8 cellular contexts compared by ENCODE assay signal in genomic region chr1:72283204-72284083, GRCh38. TPM values are rescaled to one million over a fixed set of nuclear protein-coding genes. Genes with fewer than 3 reads are reported as not detected.
DNase-seq lines count a peak whose midpoint lies in the region; ATAC-seq and TF ChIP-seq lines count a peak whose summit lies in the region.

No MANE protein-coding gene starts in this region.

- H3K4me3 Mint-ChIP-seq in T-helper 17 cell: no peak overlapping the region
- no peak overlapping the region for H3K4me3 Mint-ChIP-seq in stimulated activated memory B cell treated with anti-CD40 and anti-IgM and Interleukin-4, amounts not matched to agents 10 μg/mL and 1 μg/mL and 100 μg/mL, for 72 hours

- DNase-seq in DMS153 treated with DMSO at 0.1 percent for 48 hours (lab: John Stamatoyannopoulos, UW; ENCODE audit: unreplicated experiment) (peak; percentile 70), H7 (peak; percentile 54), NCI-H146 (lab: John Stamatoyannopoulos, UW) (peak; percentile 94), T-helper 17 cell (peak in 1 of 3 donors; percentile 8)
- DNase-seq in effector memory CD4-positive, alpha-beta T cell: peak in 1 of 3 donors; percentile 1

- H3K4me1 Mint-ChIP-seq in T-helper 17 cell: peaks cover 15% of the 10 kb centered on the region
- peaks cover 15% of the 10 kb centered on the region for H3K4me1 Mint-ChIP-seq in stimulated activated memory B cell treated with anti-CD40 and anti-IgM and Interleukin-4, amounts not matched to agents 10 μg/mL and 1 μg/mL and 100 μg/mL, for 72 hours

- no peak overlapping the region for H3K9ac ChIP-seq in liver (ENCODE audit: low read depth in 1 of 2, low read length in 2 of 2)

- no peaks in the 10 kb centered on the region for H3K9me3 ChIP-seq in T-helper 17 cell (ENCODE audit: control insufficient read depth, low read length, poor library complexity, severe bottlenecking)
- H3K9me3 ChIP-seq in effector memory CD4-positive, alpha-beta T cell (ENCODE audit: control insufficient read depth, low read length): no peaks in the 10 kb centered on the region
- H3K9me3 ChIP-seq in liver (ENCODE audit: control insufficient read depth in 4 of 4, low read length in 3 of 4): no peaks in the 10 kb centered on the region

- peaks cover 3% of the 10 kb centered on the region for H3K36me3 Mint-ChIP-seq in T-helper 17 cell (ENCODE audit: low read depth)
- H3K36me3 Mint-ChIP-seq in stimulated activated memory B cell treated with anti-CD40 and anti-IgM and Interleukin-4, amounts not matched to agents 10 μg/mL and 1 μg/mL and 100 μg/mL, for 72 hours: no peaks in the 10 kb centered on the region

- WGBS in liver: 2% methylated on average over 59 of the region's 59 CpGs

- no peak overlapping the region for H3K27ac ChIP-seq in effector memory CD4-positive, alpha-beta T cell (ENCODE audit: insufficient read depth, low read length, poor library complexity, severe bottlenecking)
- H3K27ac ChIP-seq in liver (ENCODE audit: low read depth in 1 of 2, low read length in 2 of 2): peak overlapping the region; percentile 28 to 73

- TF ChIP-seq RAD21 in liver (IDR thresholded peaks at IDR 0.05): no peak

- ATAC-seq in T-helper 17 cell (peak; percentile 52), HG02970 (IDR thresholded peaks at IDR 0.05; ENCODE audit: low FRiP score, unreplicated experiment) (no peak)
- ATAC-seq in stimulated activated memory B cell treated with anti-CD40 and anti-IgM and Interleukin-4, amounts not matched to agents 10 μg/mL and 1 μg/mL and 100 μg/mL, for 72 hours: peak; percentile 51

- no peaks in the 10 kb centered on the region for H3K4me1 ChIP-seq in effector memory CD4-positive, alpha-beta T cell (ENCODE audit: control insufficient read depth, insufficient read depth, low read length, poor library complexity, severe bottlenecking)
- peaks cover 4 to 21% (median 19%) of the 10 kb centered on the region in 4 donors for H3K4me1 ChIP-seq in liver (ENCODE audit: control insufficient read depth in 4 of 4, insufficient read depth in 4 of 4, low read length in 3 of 4)

- no peaks in the 10 kb centered on the region for H3K9me3 Mint-ChIP-seq in stimulated activated memory B cell treated with anti-CD40 and anti-IgM and Interleukin-4, amounts not matched to agents 10 μg/mL and 1 μg/mL and 100 μg/mL, for 72 hours

- peak overlapping the region; percentile 78 for H3K4me3 ChIP-seq in H7 (ENCODE audit: insufficient read depth, low read depth, low read length)
- peak overlapping the region; percentile 69 for H3K4me3 ChIP-seq in effector memory CD4-positive, alpha-beta T cell (ENCODE audit: insufficient read depth, low read depth, low read length, poor library complexity, severe bottlenecking)
- H3K4me3 ChIP-seq in liver (ENCODE audit: low read depth in 1 of 3, low read length in 3 of 3): peak overlapping the region; percentile 57 to 61 (median 59)

- H3K27me3 Mint-ChIP-seq in T-helper 17 cell: peaks cover 5% of the 10 kb centered on the region
- peaks cover 12% of the 10 kb centered on the region for H3K27me3 Mint-ChIP-seq in stimulated activated memory B cell treated with anti-CD40 and anti-IgM and Interleukin-4, amounts not matched to agents 10 μg/mL and 1 μg/mL and 100 μg/mL, for 72 hours

- H3K27ac Mint-ChIP-seq in T-helper 17 cell: no peak overlapping the region
- no peak overlapping the region for H3K27ac Mint-ChIP-seq in stimulated activated memory B cell treated with anti-CD40 and anti-IgM and Interleukin-4, amounts not matched to agents 10 μg/mL and 1 μg/mL and 100 μg/mL, for 72 hours

- H3K36me3 ChIP-seq in H7 (replicated peaks; ENCODE audit: control insufficient read depth, insufficient read depth, low read length) (no peaks in the 10 kb centered on the region), liver (ENCODE audit: control insufficient read depth in 4 of 4, insufficient read depth in 3 of 4, low read depth in 1 of 4, low read length in 3 of 4) (no peaks in the 10 kb centered on the region)
- no peaks in the 10 kb centered on the region for H3K36me3 ChIP-seq in effector memory CD4-positive, alpha-beta T cell (ENCODE audit: control insufficient read depth, insufficient read depth, low read length)

- peaks cover 30% of the 10 kb centered on the region for H3K27me3 ChIP-seq in H7 (ENCODE audit: control insufficient read depth, insufficient read depth, low read length)
- H3K27me3 ChIP-seq in effector memory CD4-positive, alpha-beta T cell (replicated peaks; ENCODE audit: control insufficient read depth, insufficient read depth, low read length, poor library complexity, severe bottlenecking): no peaks in the 10 kb centered on the region
- H3K27me3 ChIP-seq in liver (ENCODE audit: control insufficient read depth in 4 of 4, insufficient read depth in 4 of 4, low read length in 3 of 4): no peaks in the 10 kb centered on the region

- TF ChIP-seq CTCF in liver (IDR thresholded peaks at IDR 0.05; ENCODE audit: low read depth, low read length, missing input control): no peak

TF ChIP-seq in liver, 16 proteins besides CTCF, POLR2A, EP300 and RAD21:
- TF ChIP-seq ZBTB33 (IDR thresholded peaks at IDR 0.05): no peak

RNA-seq across cellular contexts. Expression of gene NEGR1, which starts 1.1 kb away (rescaled TPM):
- 2.1 and 3.1 TPM in 2 replicates for total RNA-seq in H7 (2014; rRNA removed; shearing (Covaris generic))
- total RNA-seq in T-helper 17 cell (under 1 TPM in 1 of 2 donors, not detected in 1; 0.08 TPM), liver (under 1 TPM; 0.08 to 0.14 TPM)
- polyA plus RNA-seq in liver: under 1 TPM in 1 of 2 donors, not detected in 1; 0.12 TPM
